In genomic region chr6:30915591-30915946, GRCh38 we compare ENCODE assay signal across 8 cellular contexts. TPM values are rescaled to one million over a fixed set of nuclear protein-coding genes. Genes with fewer than 3 reads are reported as not detected.
DNase-seq lines count a peak whose midpoint lies in the region; ATAC-seq and TF ChIP-seq lines count a peak whose summit lies in the region.

No MANE protein-coding gene starts in this region.

- peak overlapping the region; percentile 47; the same call in 1 of the 2 replicates for H2AFZ ChIP-seq in GM23248

- no peaks in the 10 kb centered on the region for H3K9me2 ChIP-seq in GM23248 (ENCODE audit: insufficient read depth)

- H3K27me3 ChIP-seq in GM23248 (replicated peaks; ENCODE audit: insufficient read depth), result no peaks in the 10 kb centered on the region
- no peaks in the 10 kb centered on the region for H3K27me3 ChIP-seq in adrenal gland
- H3K27me3 ChIP-seq in heart right ventricle, result no peaks in the 10 kb centered on the region

- no peak overlapping the region for H3K4me3 ChIP-seq in GM23248
- no peak overlapping the region for H3K4me3 ChIP-seq in adrenal gland
- peak overlapping the region in 2 of 10 donors; percentile 67 to 76 for H3K4me3 ChIP-seq in heart right ventricle

- in situ Hi-C loops in GM23248 (cut with MboI), result loop anchor here (10.0 kb wide), 1 partner anchor 159 kb away; no protein-coding TSS in a partner anchor

- peaks cover 12% of the 10 kb centered on the region for H3F3A ChIP-seq in GM23248 (ENCODE audit: insufficient read depth)

- H3K36me3 ChIP-seq in GM23248 (ENCODE audit: low read depth), result 0 out of 2 replicates have a peak, but pooled peaks cover 3% of the 10 kb centered on the region
- H3K36me3 ChIP-seq in adrenal gland (replicated peaks in 1 of 2), result peaks cover 0 to 59% of the 10 kb centered on the region in 2 donors
- H3K36me3 ChIP-seq in heart right ventricle, result peaks cover 0 to 72% (median 42%) of the 10 kb centered on the region in 9 donors

- H3K27ac ChIP-seq in GM23248 (no peak overlapping the region), adrenal gland (peak overlapping the region in 1 of 5 donors; percentile 92), heart right ventricle (peak overlapping the region in 8 of 10 donors; percentile 88 to 98 (median 94))

- H3K79me2 ChIP-seq in GM23248 (ENCODE audit: insufficient read depth), result no peaks in the 10 kb centered on the region

- intact Hi-C loops in adrenal gland (cut with DNase I), result loop anchor here in 1 of 2 donors (5.0 kb wide), 2 partner anchors 127 to 162 kb away; no protein-coding TSS in a partner anchor
- intact Hi-C loops in heart right ventricle (cut with DNase I), result loop anchor here in 7 of 10 donors (1.0 to 10.0 kb wide), 10 partner anchors 127 to 172 kb away; no protein-coding TSS in a partner anchor

- TF ChIP-seq CTCF in adrenal gland (IDR thresholded peaks at IDR 0.05) (peak; percentile 37 to 74 (median 59)), heart right ventricle (IDR thresholded peaks at IDR 0.05) (peak; percentile 28 to 74 (median 69))

- DNase-seq in CD1c-positive myeloid dendritic cell (ENCODE audit: extremely low spot score) (peak; percentile 51), GM23248 (peak; percentile 77), NCI-H748 (lab: John Stamatoyannopoulos, UW; ENCODE audit: unreplicated experiment) (peak; percentile 59), adrenal gland (peak in 4 of 7 donors; percentile 23 to 37 (median 32)), heart right ventricle (peak in 1 of 2 donors; percentile 49), putamen (ENCODE audit: low spot score) (peak; percentile 81)

- no peaks in the 10 kb centered on the region for H4K20me1 ChIP-seq in GM23248 (ENCODE audit: insufficient read depth)

- H3K9me3 ChIP-seq in GM23248 (ENCODE audit: low read depth) (no peaks in the 10 kb centered on the region), adrenal gland (replicated peaks in 1 of 3) (no peaks in the 10 kb centered on the region), heart right ventricle (no peaks in the 10 kb centered on the region)

- H3K4me1 ChIP-seq in GM23248 (ENCODE audit: insufficient read depth), result no peaks in the 10 kb centered on the region
- H3K4me1 ChIP-seq in adrenal gland (replicated peaks in 1 of 2), result peaks cover 10 to 24% of the 10 kb centered on the region in 2 donors
- H3K4me1 ChIP-seq in heart right ventricle, result peaks cover 5 to 26% (median 23%) of the 10 kb centered on the region in 9 donors

- peak; percentile 10 to 56 (median 37) for ATAC-seq in heart right ventricle
- no peak for ATAC-seq in GM21717 (IDR thresholded peaks at IDR 0.05; ENCODE audit: unreplicated experiment)
- ATAC-seq in HG03196 (IDR thresholded peaks at IDR 0.05; ENCODE audit: unreplicated experiment), result no peak

- peak overlapping the region; percentile 90; the same call in 1 of the 2 replicates for H3K9ac ChIP-seq in GM23248

- no peak overlapping the region for H3K4me2 ChIP-seq in GM23248 (ENCODE audit: unreplicated experiment)

- 41 to 47% methylated on average over 5 of the region's 5 CpGs for WGBS in GM23248 (ENCODE audit: low coverage in 1 of 2, low lambda C conversion rate in 2 of 2, missing lambda C conversion rate in 2 of 2), 2 experiments
- whole genome bisulfite sequencing in adrenal gland, 4 donors, result 22 to 29% (median 27%) methylated on average over 5 of the region's 5 CpGs
- WGBS in heart right ventricle, 2 donors, result 14 to 17% methylated on average over 5 of the region's 5 CpGs

- no peak for TF ChIP-seq POLR2A in adrenal gland (IDR thresholded peaks at IDR 0.05)

RNA-seq across cellular contexts. Expression of gene VARS2, which starts 1.5 kb away (rescaled TPM):
- total RNA-seq in GM23248 (2014; rRNA removed; shearing (Covaris generic)), result 11.9 and 20.8 TPM in 2 replicates
- polyA plus RNA-seq in GM23248 (2016; fragmentation: Nextera tagmentation; extraction: Ambion mirVana) (8.5 and 9.9 TPM in 2 replicates), adrenal gland (10 to 100 TPM; 21.2 to 89.6 (median 55.4) TPM), heart right ventricle (10 to 100 TPM in 1 of 2 donors, 1 to 10 TPM in 1; 9.3 to 26.0 TPM)
- total RNA-seq in adrenal gland (10 to 100 TPM; 17.1 to 51.6 (median 31.7) TPM), heart right ventricle (10 to 100 TPM; 13.4 to 28.4 (median 22.5) TPM)

RNA-seq across cellular contexts. Expression of gene GTF2H4, which starts 7.6 kb away (rescaled TPM):
- 12.8 and 21.7 TPM in 2 replicates for total RNA-seq in GM23248 (2014; rRNA removed; shearing (Covaris generic))
- polyA plus RNA-seq in GM23248 (2016; fragmentation: Nextera tagmentation; extraction: Ambion mirVana) (5.3 and 5.4 TPM in 2 replicates), adrenal gland (10 to 100 TPM; 30.8 to 71.9 (median 57.8) TPM), heart right ventricle (10 to 100 TPM; 15.9 to 27.0 TPM)
- total RNA-seq in adrenal gland (10 to 100 TPM in 6 of 8 donors, 1 to 10 TPM in 2; 3.7 to 48.6 (median 21.8) TPM), heart right ventricle (10 to 100 TPM in 8 of 10 donors, 1 to 10 TPM in 2; 8.3 to 25.1 (median 12.5) TPM)

RNA-seq across cellular contexts. Expression of gene SFTA2, which starts 16.4 kb away (rescaled TPM):
- total RNA-seq in GM23248 (2014; rRNA removed; shearing (Covaris generic)), result not detected in 2 replicates
- polyA plus RNA-seq in GM23248 (2016; fragmentation: Nextera tagmentation; extraction: Ambion mirVana) (not detected in 2 replicates), adrenal gland (under 1 TPM in 2 of 3 donors, not detected in 1; 0.20 to 0.24 TPM), heart right ventricle (not detected)
- total RNA-seq in adrenal gland (1 to 10 TPM in 1 of 8 donors, under 1 TPM in 1, not detected in 6; 0.38 to 1.5 TPM), heart right ventricle (not detected)

RNA-seq across cellular contexts. Expression of gene MUCL3, which starts 25.2 kb away (rescaled TPM):
- total RNA-seq in GM23248 (2014; rRNA removed; shearing (Covaris generic)), result not detected in 2 replicates
- polyA plus RNA-seq in GM23248 (2016; fragmentation: Nextera tagmentation; extraction: Ambion mirVana), result not detected in 2 replicates
- total RNA-seq in adrenal gland, result not detected
- under 1 TPM in 2 of 3 donors, not detected in 1; under 0.01 to 0.02 TPM for polyA plus RNA-seq in adrenal gland
- total RNA-seq in heart right ventricle, result under 1 TPM in 1 of 10 donors, not detected in 9; 0.08 TPM
- polyA plus RNA-seq in heart right ventricle, result not detected

RNA-seq across cellular contexts. Expression of gene DDR1, which starts 31.2 kb away (rescaled TPM):
- total RNA-seq in GM23248 (2014; rRNA removed; shearing (Covaris generic)), result 23.1 and 27.0 TPM in 2 replicates
- 16.9 and 17.5 TPM in 2 replicates for polyA plus RNA-seq in GM23248 (2016; fragmentation: Nextera tagmentation; extraction: Ambion mirVana)
- total RNA-seq in adrenal gland, result 100 to 1,000 TPM in 4 of 8 donors, 10 to 100 TPM in 4; 38.5 to 239 (median 105) TPM
- polyA plus RNA-seq in adrenal gland, result 10 to 100 TPM; 18.0 to 53.3 (median 50.5) TPM
- total RNA-seq in heart right ventricle, result 10 to 100 TPM; 15.5 to 49.2 (median 26.9) TPM
- polyA plus RNA-seq in heart right ventricle, result 10 to 100 TPM in 1 of 2 donors, 1 to 10 TPM in 1; 7.3 to 12.1 TPM

Comparison
In these comparisons a context has a peak if more than half of its experiments do, and no peak if none do; other contexts are left out.
1. ATAC-seq: peak in heart right ventricle (8 of 8); none in GM21717 (single experiment) and HG03196 (single experiment).